In genomic region chr5:80097516-80097915, GRCh38 we compare ENCODE assay signal across 27 cellular contexts.
DNase-seq lines count a peak whose midpoint lies in the region; ATAC-seq and TF ChIP-seq lines count a peak whose summit lies in the region.
"Had no signal": no experiment of that assay in that cellular context is flagged by ENCODE, and none has a peak within 500 bp of the region (broad histone marks: within the 10 kb centered on the region; RNA-seq: fewer than 3 reads in every experiment).

No MANE protein-coding gene starts in this region.

- H3K36me3 ChIP-seq in HUES64 (ENCODE audit: insufficient read depth, low read length) (no peaks in the 10 kb centered on the region), ectodermal cell (ENCODE audit: control insufficient read depth, insufficient read depth, low read length) (no peaks in the 10 kb centered on the region), esophagus muscularis mucosa (no peaks in the 10 kb centered on the region), HAP-1 (replicated peaks) (no peaks in the 10 kb centered on the region)
- H3K36me3 ChIP-seq: BE2C, brain microvascular endothelial cell, heart right ventricle, pancreas, right atrium auricular region, SJCRH30, tibial nerve had no signal

- intact Hi-C loops in CD4-positive, alpha-beta T cell (cut with DNase I, micrococcal nuclease), result no loop called here
- intact Hi-C loops in esophagus muscularis mucosa (cut with DNase I), result no loop called here

- H3K9ac ChIP-seq in HUES64 (ENCODE audit: low read depth, low read length), result no peak overlapping the region; the same call in 1 of the 2 replicates
- H3K9ac ChIP-seq: KMS-11 had no signal

- TF ChIP-seq EP300 in esophagus muscularis mucosa (IDR thresholded peaks at IDR 0.05), result no peak

- 39% methylated on average over 6 of the region's 6 CpGs for WGBS in HUES64
- WGBS in ectodermal cell, 2 experiments, result 6 to 9% methylated on average over 6 of the region's 6 CpGs
- 86% methylated on average over 6 of the region's 6 CpGs for WGBS in esophagus muscularis mucosa

- no peak overlapping the region for H3K4me3 Mint-ChIP-seq in CD4-positive, alpha-beta T cell
- peak overlapping the region in 7 of 10 donors; percentile 30 to 61 (median 44) for H3K4me3 Mint-ChIP-seq in naive thymus-derived CD8-positive, alpha-beta T cell
- H3K4me3 Mint-ChIP-seq: effector memory CD8-positive, alpha-beta T cell; naive B cell had no signal

- in situ Hi-C loops in HAP-1 (cut with MboI; ENCODE audit: low sequenced_read_pairs), result loop anchor here (25.0 kb wide), 1 partner anchor 565 kb away; the partner anchor contains the start of genes DHFR and MSH3

- POLR2A ChIA-PET in CD4-positive, alpha-beta T cell (lab: Charles Lee), result no interaction called here
- POLR2A ChIA-PET in naive thymus-derived CD8-positive, alpha-beta T cell (lab: Charles Lee), result interaction anchor here (1.1 to 1.4 kb wide), 4 partner anchors 9 to 173 kb away, joined by 3 to 7 read pairs (median 4); no protein-coding TSS in a partner anchor

- ATAC-seq in CD4-positive, alpha-beta T cell (ENCODE audit: poor library complexity), result no peak
- no peak for ATAC-seq in naive thymus-derived CD8-positive, alpha-beta T cell
- ATAC-seq: effector memory CD8-positive, alpha-beta T cell; left lobe of liver; pancreas had no signal

- no peaks in the 10 kb centered on the region for H3K27me3 Mint-ChIP-seq in CD4-positive, alpha-beta T cell
- H3K27me3 Mint-ChIP-seq in naive thymus-derived CD8-positive, alpha-beta T cell, result no peaks in the 10 kb centered on the region
- H3K27me3 Mint-ChIP-seq: effector memory CD8-positive, alpha-beta T cell; naive B cell had no signal

- H3K4me1 Mint-ChIP-seq in CD4-positive, alpha-beta T cell (ENCODE audit: low read depth), result peaks cover 35% of the 10 kb centered on the region
- peaks cover 22 to 58% (median 34%) of the 10 kb centered on the region in 4 donors for H3K4me1 Mint-ChIP-seq in naive thymus-derived CD8-positive, alpha-beta T cell
- H3K4me1 Mint-ChIP-seq: naive B cell had no signal

- H3K9me3 ChIP-seq in CD4-positive, alpha-beta T cell (ENCODE audit: control insufficient read depth, low read length), result no peaks in the 10 kb centered on the region
- H3K9me3 ChIP-seq in HUES64 (ENCODE audit: insufficient read depth, low read depth, low read length) (no peaks in the 10 kb centered on the region), ectodermal cell (ENCODE audit: control insufficient read depth, low read length) (no peaks in the 10 kb centered on the region), esophagus muscularis mucosa (no peaks in the 10 kb centered on the region), HAP-1 (no peaks in the 10 kb centered on the region)
- H3K9me3 ChIP-seq: BE2C, heart right ventricle, pancreas, right atrium auricular region, SJCRH30, tibial nerve had no signal

- H3K36me3 Mint-ChIP-seq in CD4-positive, alpha-beta T cell (ENCODE audit: low read depth), result peaks cover 5% of the 10 kb centered on the region
- peaks cover 0 to 7% (median 0%) of the 10 kb centered on the region in 3 donors for H3K36me3 Mint-ChIP-seq in naive thymus-derived CD8-positive, alpha-beta T cell
- H3K36me3 Mint-ChIP-seq: naive B cell had no signal

- no peak for TF ChIP-seq CTCF in CD4-positive, alpha-beta T cell (IDR thresholded peaks at IDR 0.05)
- no peak for TF ChIP-seq CTCF in esophagus muscularis mucosa (IDR thresholded peaks at IDR 0.05)

- DNase-seq in CD4-positive, alpha-beta T cell, result no peak
- no peak for DNase-seq in naive thymus-derived CD8-positive, alpha-beta T cell
- DNase-seq in AML-193 (lab: John Stamatoyannopoulos, UW) (no peak), esophagus muscularis mucosa (ENCODE audit: extremely low spot score) (no peak), HAP-1 (ENCODE audit: low spot score in 2 of 2) (no peak)
- DNase-seq: activated CD4-positive, alpha-beta T cell treated with anti-CD3 and anti-CD28 coated beads for 1 hour; activated CD8-positive, alpha-beta memory T cell treated with anti-CD3 and anti-CD28 coated beads for 24 hours; activated gamma-delta T cell treated with Interleukin-2 at 50 U/mL for 16 hours; BE2C; brain microvascular endothelial cell; DMS79; effector memory CD8-positive, alpha-beta T cell; foreskin fibroblast; heart right ventricle; naive B cell; NCI-H1436; NCI-H446 treated with DMSO at 0.1 percent for 48 hours; NCI-H82; pancreas; SJCRH30; stimulated activated CD4-positive, alpha-beta T cell treated with anti-CD3 and anti-CD28 coated beads, Interleukin-2, amount 100 ng/mL, for 24 hours had no signal

- no peak overlapping the region for H3K27ac ChIP-seq in CD4-positive, alpha-beta T cell (ENCODE audit: low read depth, low read length)
- H3K27ac ChIP-seq in HUES64 (ENCODE audit: low read depth, low read length) (peak overlapping the region; percentile 44), ectodermal cell (ENCODE audit: insufficient read depth, low read depth, low read length, poor library complexity, severe bottlenecking) (peak overlapping the region; percentile 83), esophagus muscularis mucosa (replicated peaks in 1 of 4) (no peak overlapping the region)
- H3K27ac ChIP-seq: brain microvascular endothelial cell, heart right ventricle, KMS-11, pancreas, right atrium auricular region, SJCRH30, tibial nerve had no signal

- H3K4me1 ChIP-seq in HUES64 (ENCODE audit: insufficient read depth, low read length), result peaks cover 25% of the 10 kb centered on the region
- H3K4me1 ChIP-seq in ectodermal cell (ENCODE audit: control insufficient read depth, insufficient read depth, low read length), result peaks cover 33% of the 10 kb centered on the region
- no peaks in the 10 kb centered on the region for H3K4me1 ChIP-seq in esophagus muscularis mucosa
- no peaks in the 10 kb centered on the region for H3K4me1 ChIP-seq in HAP-1
- H3K4me1 ChIP-seq: pancreas, right atrium auricular region, SJCRH30, tibial nerve had no signal

- H3K27me3 ChIP-seq in CD4-positive, alpha-beta T cell (ENCODE audit: control insufficient read depth, insufficient read depth, low read length), result no peaks in the 10 kb centered on the region
- H3K27me3 ChIP-seq in HUES64 (ENCODE audit: insufficient read depth, low read length), result no peaks in the 10 kb centered on the region
- no peaks in the 10 kb centered on the region for H3K27me3 ChIP-seq in ectodermal cell (ENCODE audit: control insufficient read depth, insufficient read depth, low read length, poor library complexity, severe bottlenecking)
- no peaks in the 10 kb centered on the region for H3K27me3 ChIP-seq in esophagus muscularis mucosa
- no peaks in the 10 kb centered on the region for H3K27me3 ChIP-seq in HAP-1 (ENCODE audit: low read depth)
- H3K27me3 ChIP-seq: BE2C, brain microvascular endothelial cell, heart right ventricle, pancreas, right atrium auricular region, SJCRH30, tibial nerve had no signal

- CTCF ChIA-PET in CD4-positive, alpha-beta T cell (lab: Charles Lee), result no interaction called here

- TF ChIP-seq POLR2A in esophagus muscularis mucosa (IDR thresholded peaks at IDR 0.05; ENCODE audit: low read depth), result no peak

- H3K4me3 ChIP-seq in HUES64 (ENCODE audit: low read length), result no peak overlapping the region
- no peak overlapping the region for H3K4me3 ChIP-seq in ectodermal cell (ENCODE audit: insufficient read depth, low read depth, low read length)
- H3K4me3 ChIP-seq in esophagus muscularis mucosa, result no peak overlapping the region
- H3K4me3 ChIP-seq in HAP-1, result no peak overlapping the region
- H3K4me3 ChIP-seq: heart right ventricle, pancreas, right atrium auricular region, SJCRH30, tibial nerve had no signal

- H3K9me3 Mint-ChIP-seq in CD4-positive, alpha-beta T cell, result no peaks in the 10 kb centered on the region
- peaks cover 0 to 1% (median 0%) of the 10 kb centered on the region in 9 donors for H3K9me3 Mint-ChIP-seq in naive thymus-derived CD8-positive, alpha-beta T cell
- H3K9me3 Mint-ChIP-seq: effector memory CD8-positive, alpha-beta T cell; naive B cell had no signal

- H3K27ac Mint-ChIP-seq in CD4-positive, alpha-beta T cell, result peak overlapping the region; percentile 55
- H3K27ac Mint-ChIP-seq in naive thymus-derived CD8-positive, alpha-beta T cell, result peak overlapping the region; percentile 29 to 81 (median 54)
- H3K27ac Mint-ChIP-seq: effector memory CD8-positive, alpha-beta T cell had no signal

Comparison
In these comparisons a context has a peak if more than half of its experiments do, and no peak if none do; other contexts are left out.
1. H3K27ac ChIP-seq: peak in HUES64 (single experiment) and ectodermal cell (single experiment); none in CD4-positive, alpha-beta T cell (single experiment) and esophagus muscularis mucosa (0 of 4).